ENCODE assay signal across 1 cellular context in the genomic region with DNA sequence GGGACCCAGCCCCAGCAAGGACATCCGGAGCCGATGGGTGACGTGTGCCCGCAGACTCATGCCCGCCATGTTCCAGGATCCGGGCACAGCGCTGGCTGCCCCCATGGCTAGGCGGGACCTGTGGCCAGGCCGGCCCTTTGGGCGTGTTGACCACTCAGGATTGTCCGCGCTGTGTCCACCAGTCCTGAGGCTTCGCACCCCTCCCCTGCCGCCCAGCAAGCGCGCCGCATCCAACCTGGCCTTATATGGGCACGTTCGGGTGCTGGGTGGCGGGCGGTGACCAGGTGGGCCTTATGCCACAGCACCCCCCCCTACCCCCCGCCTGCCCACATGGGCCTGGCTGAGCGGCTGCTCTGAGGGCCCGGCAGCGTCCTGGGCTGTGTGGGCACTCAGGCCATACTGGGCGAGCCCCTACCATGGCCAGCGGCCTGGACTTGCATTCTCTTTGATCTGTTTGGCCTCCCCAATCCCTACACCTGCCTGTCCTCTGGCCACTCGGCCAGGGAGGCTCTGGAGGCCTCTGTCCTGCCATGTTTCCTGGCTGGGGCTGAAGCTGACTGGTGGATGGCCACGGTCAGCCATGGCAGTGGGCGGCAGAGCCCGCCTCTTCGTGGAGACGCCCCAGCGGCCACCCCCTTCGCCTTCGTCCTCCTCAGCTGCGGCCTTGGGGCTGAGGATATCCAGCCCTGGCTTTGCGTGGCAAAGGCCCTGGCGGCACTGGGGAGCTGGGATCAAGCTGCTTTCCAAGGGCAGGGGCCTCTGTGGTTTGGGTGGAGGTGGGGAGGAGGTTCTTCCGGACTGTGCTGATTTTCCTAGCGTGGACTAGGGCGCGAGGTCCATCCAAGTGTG.
TF ChIP-seq lines count a peak whose summit lies in the region.

No MANE protein-coding gene starts in this region.

TF ChIP-seq in Ishikawa, 13 proteins besides CTCF, POLR2A, EP300 and RAD21:
- TF ChIP-seq, protein P1, sequence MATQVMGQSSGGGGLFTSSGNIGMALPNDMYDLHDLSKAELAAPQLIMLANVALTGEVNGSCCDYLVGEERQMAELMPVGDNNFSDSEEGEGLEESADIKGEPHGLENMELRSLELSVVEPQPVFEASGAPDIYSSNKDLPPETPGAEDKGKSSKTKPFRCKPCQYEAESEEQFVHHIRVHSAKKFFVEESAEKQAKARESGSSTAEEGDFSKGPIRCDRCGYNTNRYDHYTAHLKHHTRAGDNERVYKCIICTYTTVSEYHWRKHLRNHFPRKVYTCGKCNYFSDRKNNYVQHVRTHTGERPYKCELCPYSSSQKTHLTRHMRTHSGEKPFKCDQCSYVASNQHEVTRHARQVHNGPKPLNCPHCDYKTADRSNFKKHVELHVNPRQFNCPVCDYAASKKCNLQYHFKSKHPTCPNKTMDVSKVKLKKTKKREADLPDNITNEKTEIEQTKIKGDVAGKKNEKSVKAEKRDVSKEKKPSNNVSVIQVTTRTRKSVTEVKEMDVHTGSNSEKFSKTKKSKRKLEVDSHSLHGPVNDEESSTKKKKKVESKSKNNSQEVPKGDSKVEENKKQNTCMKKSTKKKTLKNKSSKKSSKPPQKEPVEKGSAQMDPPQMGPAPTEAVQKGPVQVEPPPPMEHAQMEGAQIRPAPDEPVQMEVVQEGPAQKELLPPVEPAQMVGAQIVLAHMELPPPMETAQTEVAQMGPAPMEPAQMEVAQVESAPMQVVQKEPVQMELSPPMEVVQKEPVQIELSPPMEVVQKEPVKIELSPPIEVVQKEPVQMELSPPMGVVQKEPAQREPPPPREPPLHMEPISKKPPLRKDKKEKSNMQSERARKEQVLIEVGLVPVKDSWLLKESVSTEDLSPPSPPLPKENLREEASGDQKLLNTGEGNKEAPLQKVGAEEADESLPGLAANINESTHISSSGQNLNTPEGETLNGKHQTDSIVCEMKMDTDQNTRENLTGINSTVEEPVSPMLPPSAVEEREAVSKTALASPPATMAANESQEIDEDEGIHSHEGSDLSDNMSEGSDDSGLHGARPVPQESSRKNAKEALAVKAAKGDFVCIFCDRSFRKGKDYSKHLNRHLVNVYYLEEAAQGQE (IDR thresholded peaks at IDR 0.05; ENCODE audit: low read depth), result peak; percentile 42; the same call in 1 of the 2 replicates
- TF ChIP-seq CREB1 (IDR thresholded peaks at IDR 0.05; ENCODE audit: low read depth), result no peak
